22 cellular contexts compared by ENCODE assay signal in the genomic region with DNA sequence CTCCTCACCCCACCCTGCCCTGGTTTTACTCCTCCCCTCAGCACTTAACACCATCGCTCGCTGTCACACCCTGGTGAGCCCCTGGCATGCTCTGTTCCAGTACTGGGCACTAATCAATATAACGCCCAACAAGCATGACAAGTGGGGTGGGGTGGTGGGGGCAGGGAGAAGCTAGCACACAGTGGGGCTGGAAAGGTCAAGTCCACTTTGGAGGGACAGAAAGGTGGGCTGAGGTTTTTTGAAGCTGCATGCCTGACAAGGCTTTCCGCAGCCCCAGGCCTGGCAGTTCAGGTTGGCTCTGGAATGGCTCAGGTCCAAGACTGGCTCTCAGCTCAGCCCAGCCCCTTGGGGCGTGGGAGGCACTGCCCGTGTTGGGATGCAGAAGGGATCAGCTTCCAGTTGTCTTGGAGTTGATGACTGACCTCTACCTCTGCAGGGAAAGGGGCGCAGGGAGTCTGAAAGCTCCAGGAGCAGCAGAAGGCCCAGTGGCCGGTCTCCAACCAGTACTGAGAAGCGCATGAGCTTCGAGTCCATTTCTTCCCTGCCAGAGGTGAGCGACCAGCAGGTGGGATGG.
"Had no signal": no experiment of that assay in that cellular context is flagged by ENCODE, and none has a peak within 500 bp of the region (broad histone marks: within the 10 kb centered on the region; RNA-seq: fewer than 3 reads in every experiment).

No MANE protein-coding gene starts in this region.

- FAIRE-seq: small intestine had no signal

- H3K27me3 ChIP-seq: body of pancreas, cardiac muscle cell, heart left ventricle, ovary, sigmoid colon, transverse colon had no signal

- H3K27ac ChIP-seq: cardiac muscle cell, left ventricle myocardium inferior, ovary, sigmoid colon, transverse colon had no signal

- DNase-seq: activated CD4-positive, alpha-beta T cell treated with anti-CD3 and anti-CD28 coated beads for 36 hours; activated CD4-positive, CD25-positive, alpha-beta regulatory T cell; activated CD8-positive, alpha-beta memory T cell treated with anti-CD3 and anti-CD28 coated beads, Interleukin-2, amount 10 ng/mL, durations not matched to agents 7 days and 5 days; activated CD8-positive, alpha-beta T cell treated with anti-CD3 and anti-CD28 coated beads, Interleukin-2, amount 10 ng/mL, durations not matched to agents 7 days and 5 days; activated effector memory CD4-positive, alpha-beta T cell treated with Interleukin-2 at 50 U/mL for 16 hours; activated naive CD4-positive, alpha-beta T cell treated with Interleukin-2 at 50 U/mL for 16 hours; endodermal cell; foreskin fibroblast; kidney glomerular epithelial cell; left ventricle myocardium inferior; ovary; sigmoid colon; small intestine; stimulated activated CD4-positive, alpha-beta T cell treated with anti-CD3 and anti-CD28 coated beads, Interleukin-4, amount 100 ng/mL, for 24 hours; stimulated activated naive CD8-positive, alpha-beta T cell treated with anti-CD3 and anti-CD28 coated beads, Interleukin-15, amount 100 ng/mL, for 72 hours; T-helper 1 cell; transverse colon had no signal

- ATAC-seq: activated CD4-positive, alpha-beta T cell treated with anti-CD3 and anti-CD28 coated beads for 36 hours; activated CD8-positive, alpha-beta memory T cell treated with anti-CD3 and anti-CD28 coated beads, Interleukin-2, amount 10 ng/mL, durations not matched to agents 7 days and 5 days; activated CD8-positive, alpha-beta T cell treated with anti-CD3 and anti-CD28 coated beads, Interleukin-2, amount 10 ng/mL, durations not matched to agents 7 days and 5 days; body of pancreas; esophagus mucosa; heart left ventricle; stimulated activated effector memory CD8-positive, alpha-beta T cell treated with anti-CD3 and anti-CD28 coated beads, Interleukin-12 subunit alpha, Interleukin-12 subunit beta, amount 100 ng/mL, for 72 hours; stimulated activated naive CD8-positive, alpha-beta T cell treated with anti-CD3 and anti-CD28 coated beads, Interleukin-15, amount 100 ng/mL, for 72 hours had no signal

- H3K4me3 ChIP-seq: body of pancreas, cardiac muscle cell, heart left ventricle, left ventricle myocardium inferior, ovary, sigmoid colon, transverse colon had no signal

- H3K9me3 ChIP-seq: body of pancreas, heart left ventricle, left ventricle myocardium inferior, ovary, sigmoid colon, transverse colon had no signal
